In genomic region chr11:62150887-62151736, GRCh38 we compare ENCODE assay signal across 29 cellular contexts. TPM values are rescaled to one million over a fixed set of nuclear protein-coding genes. Genes with fewer than 3 reads are reported as not detected.
A peak's percentile ranks its signal among the peaks of the same experiment; 100 is the strongest.
DNase-seq lines count a peak whose midpoint lies in the region; ATAC-seq and TF ChIP-seq lines count a peak whose summit lies in the region.
"Had no signal": no experiment of that assay in that cellular context is flagged by ENCODE, and none has a peak within 500 bp of the region (broad histone marks: within the 10 kb centered on the region; RNA-seq: fewer than 3 reads in every experiment).

No MANE protein-coding gene starts in this region.

- H3K4me2 ChIP-seq in osteoblast (ENCODE audit: insufficient read depth, low read length): no peak overlapping the region

- H3K9me3 Mint-ChIP-seq in chondrocyte (ENCODE audit: low read depth): no peaks in the 10 kb centered on the region
- H3K9me3 Mint-ChIP-seq: activated CD8-positive, alpha-beta T cell treated with anti-CD3 and anti-CD28 coated beads for 36 hours; activated naive CD4-positive, alpha-beta T cell treated with anti-CD3 and anti-CD28 coated beads, Interleukin-2, amount 50 U/mL, for 72 hours; nephron; stimulated activated naive CD8-positive, alpha-beta T cell treated with anti-CD3 and anti-CD28 coated beads, Interleukin-15, amount 100 ng/mL, for 72 hours had no signal

- no peaks in the 10 kb centered on the region for H3K4me1 ChIP-seq in Peyer's patch
- H3K4me1 ChIP-seq in osteoblast (ENCODE audit: insufficient read depth, low read length): no peaks in the 10 kb centered on the region
- no peaks in the 10 kb centered on the region for H3K4me1 ChIP-seq in upper lobe of right lung
- H3K4me1 ChIP-seq: lower lobe of right lung, pancreas had no signal

- TF ChIP-seq POLR2A in Peyer's patch (IDR thresholded peaks at IDR 0.05): no peak

- ATAC-seq in upper lobe of right lung: no peak
- no peak for ATAC-seq in GM21381 (IDR thresholded peaks at IDR 0.05; ENCODE audit: unreplicated experiment)
- ATAC-seq: activated CD8-positive, alpha-beta T cell treated with anti-CD3 and anti-CD28 coated beads for 36 hours; HepG2; mucosa of descending colon; pancreas; PC-3 had no signal

- H3K4me3 Mint-ChIP-seq in chondrocyte (ENCODE audit: unreplicated experiment): no peak overlapping the region
- H3K4me3 Mint-ChIP-seq: activated CD8-positive, alpha-beta T cell treated with anti-CD3 and anti-CD28 coated beads for 36 hours; nephron; stimulated activated naive CD8-positive, alpha-beta T cell treated with anti-CD3 and anti-CD28 coated beads, Interleukin-15, amount 100 ng/mL, for 72 hours had no signal

- peaks cover 0 to 66% (median 0%) of the 10 kb centered on the region in 3 donors for H3K36me3 ChIP-seq in Peyer's patch
- H3K36me3 ChIP-seq in osteoblast (ENCODE audit: insufficient read depth, low read length): peaks cover 49% of the 10 kb centered on the region
- H3K36me3 ChIP-seq in upper lobe of right lung: peaks cover 58% of the 10 kb centered on the region

- peaks cover 35% of the 10 kb centered on the region for H3K36me3 Mint-ChIP-seq in chondrocyte (ENCODE audit: low read depth)

- H2AFZ ChIP-seq in osteoblast (ENCODE audit: low read length): no peak overlapping the region
- H2AFZ ChIP-seq: GM23248 had no signal

- H3K4me1 Mint-ChIP-seq in chondrocyte (ENCODE audit: low read depth): no peaks in the 10 kb centered on the region
- H3K4me1 Mint-ChIP-seq: nephron; stimulated activated naive CD8-positive, alpha-beta T cell treated with anti-CD3 and anti-CD28 coated beads, Interleukin-15, amount 100 ng/mL, for 72 hours had no signal

- H3K4me3 ChIP-seq in Peyer's patch: no peak overlapping the region
- no peak overlapping the region for H3K4me3 ChIP-seq in osteoblast (ENCODE audit: insufficient read depth, low read length)
- H3K4me3 ChIP-seq in upper lobe of right lung: no peak overlapping the region
- H3K4me3 ChIP-seq: GM23248, heart right ventricle, lower lobe of right lung, mucosa of descending colon, pancreas, thyroid gland had no signal

- no peaks in the 10 kb centered on the region for H3K79me2 ChIP-seq in osteoblast (ENCODE audit: insufficient read depth, low read length)

- H3K27me3 ChIP-seq in Peyer's patch (no peaks in the 10 kb centered on the region), osteoblast (ENCODE audit: insufficient read depth, low read length) (no peaks in the 10 kb centered on the region), upper lobe of right lung (no peaks in the 10 kb centered on the region)
- H3K27me3 ChIP-seq: heart right ventricle, pancreas, thyroid gland had no signal

- no peak overlapping the region for H3K27ac Mint-ChIP-seq in chondrocyte (ENCODE audit: unreplicated experiment)
- H3K27ac Mint-ChIP-seq: activated CD8-positive, alpha-beta T cell treated with anti-CD3 and anti-CD28 coated beads for 36 hours; activated naive CD4-positive, alpha-beta T cell treated with anti-CD3 and anti-CD28 coated beads, Interleukin-2, amount 50 U/mL, for 72 hours; nephron had no signal

- no peak overlapping the region for H3K27ac ChIP-seq in Peyer's patch
- H3K27ac ChIP-seq in osteoblast (ENCODE audit: low read depth, low read length): no peak overlapping the region
- no peak overlapping the region for H3K27ac ChIP-seq in upper lobe of right lung
- H3K27ac ChIP-seq: GM23248, heart right ventricle, lower lobe of right lung, pancreas had no signal

- H3K9me3 ChIP-seq in Peyer's patch: no peaks in the 10 kb centered on the region
- H3K9me3 ChIP-seq in osteoblast (ENCODE audit: low read depth, low read length): no peaks in the 10 kb centered on the region
- no peaks in the 10 kb centered on the region for H3K9me3 ChIP-seq in upper lobe of right lung
- H3K9me3 ChIP-seq: heart right ventricle, lower lobe of right lung, mucosa of descending colon, pancreas, thyroid gland had no signal

- no peaks in the 10 kb centered on the region for H4K20me1 ChIP-seq in osteoblast (ENCODE audit: insufficient read depth, low read length)

- DNase-seq in Peyer's patch (peak in 2 of 3 donors; percentile 6 to 25), chondrocyte (ENCODE audit: low spot score) (peak; percentile 42), osteoblast (ENCODE audit: insufficient read length, low spot score, missing footprints) (peak; percentile 25), upper lobe of right lung (peak; percentile 26), NCI-H1048 (lab: John Stamatoyannopoulos, UW) (no peak), SIG-M5 treated with dmso at 0.1 percent for 504 hours (lab: John Stamatoyannopoulos, UW; ENCODE audit: unreplicated experiment) (no peak)
- DNase-seq: activated CD4-positive, CD25-positive, alpha-beta regulatory T cell treated with anti-CD3 and anti-CD28 coated beads, Interleukin-2, amount 50 U/mL, for 72 hours; activated CD8-positive, alpha-beta T cell treated with anti-CD3 and anti-CD28 coated beads for 36 hours; DMS53; GM23248; heart right ventricle; lower lobe of right lung; mucosa of descending colon; NCI-H1417 treated with DMSO at 0.1 percent for 48 hours; NCI-H2029 treated with DMSO at 0.1 percent for 48 hours; NCI-H524 treated with DMSO at 0.1 percent for 48 hours; PC-3; right cardiac atrium; stimulated activated CD4-positive, alpha-beta T cell treated with anti-CD3 and anti-CD28 coated beads, Interleukin-2, amount 100 ng/mL, for 24 hours; stimulated activated naive CD8-positive, alpha-beta T cell treated with anti-CD3 and anti-CD28 coated beads, Interleukin-15, amount 100 ng/mL, for 72 hours; T-helper 2 cell had no signal

- intact Hi-C loops in upper lobe of right lung (cut with DNase I): no loop called here

- no peaks in the 10 kb centered on the region for H3K27me3 Mint-ChIP-seq in chondrocyte (ENCODE audit: low read depth)
- H3K27me3 Mint-ChIP-seq: activated CD8-positive, alpha-beta T cell treated with anti-CD3 and anti-CD28 coated beads for 36 hours; stimulated activated naive CD8-positive, alpha-beta T cell treated with anti-CD3 and anti-CD28 coated beads, Interleukin-15, amount 100 ng/mL, for 72 hours had no signal

- TF ChIP-seq CTCF in Peyer's patch (IDR thresholded peaks at IDR 0.05) (no peak), chondrocyte (IDR thresholded peaks at IDR 0.05) (no peak), osteoblast (IDR thresholded peaks at IDR 0.05; ENCODE audit: extremely low read depth, low read depth, low read length) (no peak), upper lobe of right lung (IDR thresholded peaks at IDR 0.05) (no peak)

RNA-seq across cellular contexts. Expression of gene INCENP, which starts 27.3 kb away (rescaled TPM):
- total RNA-seq in Peyer's patch (100 to 1,000 TPM in 1 of 4 donors, 10 to 100 TPM in 3; 21.4 to 120 (median 31.4) TPM), chondrocyte (21.6 to 24.6 TPM (median 22.4 TPM) in 3 replicates), osteoblast (8.7 and 13.8 TPM in 2 replicates), upper lobe of right lung (19.5 TPM)

RNA-seq across cellular contexts. Expression of gene SCGB1D1, which starts 38.9 kb away (rescaled TPM):
- total RNA-seq in Peyer's patch (not detected), chondrocyte (not detected in 3 replicates), osteoblast (not detected in 2 replicates), upper lobe of right lung (not detected)
- total RNA-seq: activated CD8-positive, alpha-beta T cell treated with anti-CD3 and anti-CD28 coated beads for 36 hours; activated naive CD4-positive, alpha-beta T cell treated with anti-CD3 and anti-CD28 coated beads, Interleukin-2, amount 50 U/mL, for 72 hours; fibroblast of villous mesenchyme; GM23248; heart right ventricle; HepG2; kidney epithelial cell; lower lobe of right lung; mucosa of descending colon; pancreas; PC-3; right cardiac atrium; thyroid gland had no signal

RNA-seq across cellular contexts. Expression of gene SCGB2A1, which starts 57.4 kb away (rescaled TPM):
- total RNA-seq in Peyer's patch (1 to 10 TPM in 1 of 4 donors, not detected in 3; 4.4 TPM), chondrocyte (not detected in 3 replicates), osteoblast (not detected in 2 replicates), upper lobe of right lung (not detected)
- total RNA-seq: activated CD8-positive, alpha-beta T cell treated with anti-CD3 and anti-CD28 coated beads for 36 hours; activated naive CD4-positive, alpha-beta T cell treated with anti-CD3 and anti-CD28 coated beads, Interleukin-2, amount 50 U/mL, for 72 hours; fibroblast of villous mesenchyme; GM23248; heart right ventricle; HepG2; kidney epithelial cell; PC-3; right cardiac atrium had no signal

Comparison
In these comparisons a context has a peak if more than half of its experiments do, and no peak if none do; other contexts are left out.
1. DNase-seq: peak in Peyer's patch (2 of 3), chondrocyte (single experiment), osteoblast (single experiment) and upper lobe of right lung (single experiment); none in NCI-H1048 (single experiment) and SIG-M5 treated with dmso at 0.1 percent for 504 hours (single experiment).